In genomic region chr13:95533545-95534135, GRCh38 we compare ENCODE assay signal across 21 cellular contexts. TPM values are rescaled to one million over a fixed set of nuclear protein-coding genes. Genes with fewer than 3 reads are reported as not detected.
A peak's percentile ranks its signal among the peaks of the same experiment; 100 is the strongest.
DNase-seq lines count a peak whose midpoint lies in the region; TF ChIP-seq lines count a peak whose summit lies in the region.
"Had no signal": no experiment of that assay in that cellular context is flagged by ENCODE, and none has a peak within 500 bp of the region (broad histone marks: within the 10 kb centered on the region; RNA-seq: fewer than 3 reads in every experiment).

No MANE protein-coding gene starts in this region.

- peaks cover 5% of the 10 kb centered on the region for H3K4me1 Mint-ChIP-seq in endothelial cell (ENCODE audit: unreplicated experiment)
- H3K4me1 Mint-ChIP-seq in nephron progenitor cell: peaks cover 7% of the 10 kb centered on the region
- H3K4me1 Mint-ChIP-seq: CD4-positive, CD25-positive, alpha-beta regulatory T cell had no signal

- no peaks in the 10 kb centered on the region for H3K9me3 ChIP-seq in HUES48 (ENCODE audit: control insufficient read depth, insufficient read depth, low read length)
- H3K9me3 ChIP-seq in tibial nerve: no peaks in the 10 kb centered on the region
- H3K9me3 ChIP-seq in WERI-Rb-1 (ENCODE audit: severe bottlenecking): no peaks in the 10 kb centered on the region
- H3K9me3 ChIP-seq: adrenal gland, heart left ventricle, upper lobe of right lung had no signal

- no peak overlapping the region for H3K4me3 Mint-ChIP-seq in endothelial cell (ENCODE audit: unreplicated experiment)
- H3K4me3 Mint-ChIP-seq in nephron progenitor cell: no peak overlapping the region
- H3K4me3 Mint-ChIP-seq: CD4-positive, CD25-positive, alpha-beta regulatory T cell; stimulated activated naive CD8-positive, alpha-beta T cell treated with anti-CD3 and anti-CD28 coated beads, Interleukin-15, Interleukin-2, amounts not matched to agents 100 ng/mL and 50 ng/mL, for 24 hours had no signal

- H3K36me3 ChIP-seq in HUES48 (ENCODE audit: control insufficient read depth, insufficient read depth, low read length): no peaks in the 10 kb centered on the region
- no peaks in the 10 kb centered on the region for H3K36me3 ChIP-seq in tibial nerve
- H3K36me3 ChIP-seq in WERI-Rb-1: no peaks in the 10 kb centered on the region
- H3K36me3 ChIP-seq: adrenal gland, cardiac muscle cell, heart left ventricle, upper lobe of right lung had no signal

- H3K4me1 ChIP-seq in HUES48 (ENCODE audit: control insufficient read depth, insufficient read depth, low read length) (peaks cover 10% of the 10 kb centered on the region), tibial nerve (peaks cover 0 to 4% (median 0%) of the 10 kb centered on the region in 4 donors)
- H3K4me1 ChIP-seq: adrenal gland, heart left ventricle, upper lobe of right lung had no signal

- H3K27ac Mint-ChIP-seq in endothelial cell (ENCODE audit: unreplicated experiment) (no peak overlapping the region), nephron progenitor cell (no peak overlapping the region)
- H3K27ac Mint-ChIP-seq: CD4-positive, CD25-positive, alpha-beta regulatory T cell; stimulated activated naive CD8-positive, alpha-beta T cell treated with anti-CD3 and anti-CD28 coated beads, Interleukin-15, Interleukin-2, amounts not matched to agents 100 ng/mL and 50 ng/mL, for 24 hours had no signal

- TF ChIP-seq POLR2A in tibial nerve (IDR thresholded peaks at IDR 0.05): no peak

- DNase-seq in Caki2 (ENCODE audit: low read depth) (peak; percentile 75), endothelial cell (ENCODE audit: low spot score) (peak; percentile 38), nephron progenitor cell (peak; percentile 36), amygdala (lab: John Stamatoyannopoulos, UW) (no peak), tibial nerve (ENCODE audit: low spot score in 2 of 2) (no peak), WERI-Rb-1 (no peak), C1 segment of cervical spinal cord (lab: John Stamatoyannopoulos, UW) (no peak)
- DNase-seq: ACHN; activated CD4-positive, alpha-beta T cell treated with anti-CD3 and anti-CD28 coated beads for 4 hours; adrenal gland; CD4-positive, CD25-positive, alpha-beta regulatory T cell; DND-41; heart left ventricle; NCI-H2029; NCI-H526 treated with DMSO at 0.1 percent for 48 hours; upper lobe of right lung had no signal

- H3K27ac ChIP-seq in HUES48 (ENCODE audit: low read depth, low read length) (no peak overlapping the region), tibial nerve (no peak overlapping the region), WERI-Rb-1 (no peak overlapping the region)
- H3K27ac ChIP-seq: adrenal gland, cardiac muscle cell, heart left ventricle, upper lobe of right lung had no signal

- no peaks in the 10 kb centered on the region for H3K36me3 Mint-ChIP-seq in endothelial cell (ENCODE audit: low read depth, unreplicated experiment)
- no peaks in the 10 kb centered on the region for H3K36me3 Mint-ChIP-seq in nephron progenitor cell (ENCODE audit: low read depth)
- H3K36me3 Mint-ChIP-seq: CD4-positive, CD25-positive, alpha-beta regulatory T cell had no signal

- no peaks in the 10 kb centered on the region for H3K9me3 Mint-ChIP-seq in endothelial cell (ENCODE audit: unreplicated experiment)
- no peaks in the 10 kb centered on the region for H3K9me3 Mint-ChIP-seq in nephron progenitor cell
- H3K9me3 Mint-ChIP-seq: CD4-positive, CD25-positive, alpha-beta regulatory T cell had no signal

- H3K4me3 ChIP-seq in HUES48 (ENCODE audit: low read depth, low read length) (no peak overlapping the region), tibial nerve (no peak overlapping the region), WERI-Rb-1 (ENCODE audit: low read depth, low read length) (no peak overlapping the region)
- H3K4me3 ChIP-seq: adrenal gland, cardiac muscle cell, heart left ventricle, upper lobe of right lung had no signal

- in situ Hi-C loops in Caki2 (cut with HindIII; ENCODE audit: low pct_unique_long_range_greater_than_20kb, low sequenced_read_pairs): no loop called here

- no peak for TF ChIP-seq EP300 in tibial nerve (IDR thresholded peaks at IDR 0.05)

- WGBS in tibial nerve, 2 donors: 37 to 39% methylated on average over 7 of the region's 7 CpGs

- no peak for TF ChIP-seq CTCF in endothelial cell (IDR thresholded peaks at IDR 0.05; ENCODE audit: unreplicated experiment)
- TF ChIP-seq CTCF in nephron progenitor cell (IDR thresholded peaks at IDR 0.05): no peak
- TF ChIP-seq CTCF in tibial nerve (IDR thresholded peaks at IDR 0.05): no peak
- TF ChIP-seq CTCF in WERI-Rb-1 (IDR thresholded peaks at IDR 0.05; ENCODE audit: low read depth, low read length): no peak

- H3K9ac ChIP-seq in HUES48 (ENCODE audit: low read depth, low read length): 0 out of 2 replicates have a peak overlapping the region, but pooled peaks have one; percentile 52

- no peaks in the 10 kb centered on the region for H3K27me3 ChIP-seq in HUES48 (ENCODE audit: control insufficient read depth, insufficient read depth, low read length)
- no peaks in the 10 kb centered on the region for H3K27me3 ChIP-seq in tibial nerve
- no peaks in the 10 kb centered on the region for H3K27me3 ChIP-seq in WERI-Rb-1 (ENCODE audit: insufficient read depth, low read depth, severe bottlenecking)
- H3K27me3 ChIP-seq: adrenal gland, cardiac muscle cell, upper lobe of right lung had no signal

- peaks cover 2% of the 10 kb centered on the region for H3K27me3 Mint-ChIP-seq in endothelial cell (ENCODE audit: unreplicated experiment)
- H3K27me3 Mint-ChIP-seq in nephron progenitor cell (ENCODE audit: low read depth, poor library complexity): peaks cover 2% of the 10 kb centered on the region

RNA-seq across cellular contexts. Expression of gene CLDN10, which starts 18.9 kb away (rescaled TPM):
- not detected in 2 replicates for total RNA-seq in Caki2 (2014; rRNA removed; shearing (Covaris generic); ENCODE audit: low replicate concordance)
- total RNA-seq in endothelial cell (ENCODE audit: unreplicated experiment) (1.6 TPM), tibial nerve (under 1 TPM in 1 of 4 donors, not detected in 3; 0.44 TPM)
- total RNA-seq: CD4-positive, CD25-positive, alpha-beta regulatory T cell; fibroblast of lung; H4 had no signal

Comparison
In these comparisons a context has a peak if more than half of its experiments do, and no peak if none do; other contexts are left out.
1. DNase-seq: peak in Caki2 (single experiment), endothelial cell (single experiment) and nephron progenitor cell (single experiment); none in amygdala (0 of 56), tibial nerve (0 of 2), WERI-Rb-1 (single experiment) and C1 segment of cervical spinal cord (0 of 14).